In the genomic region with DNA sequence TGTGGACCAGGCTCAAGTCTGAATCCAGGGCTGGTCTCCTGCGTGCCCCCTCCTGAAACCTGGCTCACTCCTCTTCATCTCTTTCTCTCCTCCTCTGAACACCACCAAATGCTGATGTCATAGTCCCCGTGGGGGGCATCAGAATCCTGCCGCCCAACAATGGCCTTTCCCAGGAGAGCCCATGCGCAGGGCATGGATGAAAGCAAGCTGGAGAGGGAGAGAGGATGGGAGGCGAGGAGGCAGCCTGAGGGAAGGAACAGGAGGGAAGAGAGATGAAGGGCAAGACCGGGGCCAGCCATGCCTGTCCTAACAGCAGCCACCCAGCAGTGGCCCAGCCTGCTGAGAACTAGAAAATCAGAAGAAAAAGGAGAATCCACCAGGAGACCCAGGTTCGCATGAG, we compare ENCODE assay signal across 20 cellular contexts. TPM values are rescaled to one million over a fixed set of nuclear protein-coding genes. Genes with fewer than 3 reads are reported as not detected.
DNase-seq lines count a peak whose midpoint lies in the region; ATAC-seq and TF ChIP-seq lines count a peak whose summit lies in the region.
"Had no signal": no experiment of that assay in that cellular context is flagged by ENCODE, and none has a peak within 500 bp of the region (broad histone marks: within the 10 kb centered on the region; RNA-seq: fewer than 3 reads in every experiment).

No MANE protein-coding gene starts in this region.

- H3K4me3 Mint-ChIP-seq in H9 (no peak overlapping the region), neural progenitor cell (no peak overlapping the region)
- H3K4me3 Mint-ChIP-seq: CD14-positive monocyte; CD4-positive, alpha-beta T cell; CD8-positive, alpha-beta memory T cell had no signal

- H3K9me3 Mint-ChIP-seq in H9 (no peaks in the 10 kb centered on the region), neural progenitor cell (no peaks in the 10 kb centered on the region)
- H3K9me3 Mint-ChIP-seq: CD14-positive monocyte; CD4-positive, alpha-beta T cell; CD8-positive, alpha-beta memory T cell had no signal

- no peak overlapping the region for H3T11ph ChIP-seq in H9 (ENCODE audit: low read length)

- H3K9me3 ChIP-seq in H9 (ENCODE audit: control insufficient read depth, low read depth, low read length) = no peaks in the 10 kb centered on the region
- H3K9me3 ChIP-seq in neural progenitor cell (ENCODE audit: low read depth) = no peaks in the 10 kb centered on the region
- H3K9me3 ChIP-seq: BE2C; BLaER1 treated with 17β-estradiol and CSF1 and Interleukin-3, amounts not matched to agents 10 nM and 100 nM; HAP-1 had no signal

- H4K20me1 ChIP-seq in H9 (ENCODE audit: control insufficient read depth, insufficient read depth, insufficient read length) (no peaks in the 10 kb centered on the region), neural progenitor cell (ENCODE audit: low read depth) (no peaks in the 10 kb centered on the region)
- H4K20me1 ChIP-seq: BLaER1 treated with 17β-estradiol and CSF1 and Interleukin-3, amounts not matched to agents 10 nM and 100 nM had no signal

- no peak overlapping the region for H3K27ac ChIP-seq in H9 (ENCODE audit: insufficient read length, low read depth, low read length)
- no peak overlapping the region for H3K27ac ChIP-seq in neural progenitor cell
- H3K27ac ChIP-seq: 22Rv1; BLaER1 treated with 17β-estradiol and CSF1 and Interleukin-3, amounts not matched to agents 10 nM and 100 nM had no signal

- H3K18ac ChIP-seq in H9 (ENCODE audit: insufficient read length, low read depth, low read length) = no peak overlapping the region

- peak; percentile 66 for DNase-seq in NCI-H345 (lab: John Stamatoyannopoulos, UW)
- no peak for DNase-seq in NCI-H345 treated with DMSO at 0.1 percent for 48 hours (lab: John Stamatoyannopoulos, UW; ENCODE audit: unreplicated experiment)
- DNase-seq in H9 = no peak
- no peak for DNase-seq in neural progenitor cell (ENCODE audit: low spot score)
- no peak for DNase-seq in AG08395 (ENCODE audit: low spot score)
- DNase-seq: AML-193; BE2C; CD4-positive, alpha-beta T cell; CD8-positive, alpha-beta memory T cell; DMS 273 treated with DMSO at 0.1 percent for 48 hours; DMS79; EL; GF-D8 had no signal

- H2BK15ac ChIP-seq in H9 (ENCODE audit: low read depth, low read length) = no peak overlapping the region

- no peaks in the 10 kb centered on the region for H3K23me2 ChIP-seq in H9 (ENCODE audit: insufficient read length, low read depth, low read length, poor library complexity, severe bottlenecking)

- no peak overlapping the region for H3K23ac ChIP-seq in H9 (ENCODE audit: insufficient read length, low read depth, low read length)

- H3K79me2 ChIP-seq in H9 (ENCODE audit: insufficient read depth, low read length) (no peaks in the 10 kb centered on the region), neural progenitor cell (ENCODE audit: low read depth) (no peaks in the 10 kb centered on the region)

- H3K4me3 ChIP-seq in neural progenitor cell = no peak overlapping the region
- H3K4me3 ChIP-seq: BLaER1 treated with 17β-estradiol and CSF1 and Interleukin-3, amounts not matched to agents 10 nM and 100 nM; HAP-1 had no signal

- H3K36me3 Mint-ChIP-seq in H9 (ENCODE audit: insufficient read depth in 1 of 3, low read depth in 3 of 3) (no peaks in the 10 kb centered on the region), neural progenitor cell (no peaks in the 10 kb centered on the region)
- H3K36me3 Mint-ChIP-seq: CD14-positive monocyte; CD8-positive, alpha-beta memory T cell had no signal

- H3K27ac Mint-ChIP-seq in H9 (peak overlapping the region in 2 of 3 experiments; percentile 9 to 89; a peak in 1 of 7 replicates), neural progenitor cell (no peak overlapping the region)
- H3K27ac Mint-ChIP-seq: CD4-positive, alpha-beta T cell had no signal

- H3K27me3 ChIP-seq in H9 (ENCODE audit: insufficient read depth, low read length) (no peaks in the 10 kb centered on the region), neural progenitor cell (no peaks in the 10 kb centered on the region)
- H3K27me3 ChIP-seq: BE2C; BLaER1 treated with 17β-estradiol and CSF1 and Interleukin-3, amounts not matched to agents 10 nM and 100 nM had no signal

- no peak overlapping the region for H2BK120ac ChIP-seq in H9 (ENCODE audit: low read depth, low read length, poor library complexity, severe bottlenecking)

- H3K56ac ChIP-seq in H9 (ENCODE audit: insufficient read length, low read depth, low read length) = no peak overlapping the region

- no peaks in the 10 kb centered on the region for H3K79me1 ChIP-seq in H9 (ENCODE audit: insufficient read depth, low read depth, low read length, poor library complexity, severe bottlenecking)

- H3K4me1 Mint-ChIP-seq in H9 (peaks cover 18 to 25% of the 10 kb centered on the region in 2 experiments), neural progenitor cell (peaks cover 11% of the 10 kb centered on the region)

- no peak overlapping the region for H3K9ac ChIP-seq in H9 (ENCODE audit: extremely low read depth, insufficient read length, low read length)
- no peak overlapping the region for H3K9ac ChIP-seq in neural progenitor cell
- H3K9ac ChIP-seq: BLaER1 treated with 17β-estradiol and CSF1 and Interleukin-3, amounts not matched to agents 10 nM and 100 nM had no signal

- H4K8ac ChIP-seq in H9 (replicated peaks; ENCODE audit: insufficient read length, low read depth, low read length) = no peak overlapping the region

- no peak overlapping the region for H4K5ac ChIP-seq in H9 (ENCODE audit: insufficient read length, low read depth, low read length)

- no peak overlapping the region for H2BK12ac ChIP-seq in H9 (ENCODE audit: insufficient read length, low read depth, low read length)

- no peak for TF ChIP-seq CTCF in H9 (conservative IDR thresholded peaks at IDR 0.05)
- no peak for TF ChIP-seq CTCF in neural progenitor cell (IDR thresholded peaks at IDR 0.05)

- no peak overlapping the region for H2BK5ac ChIP-seq in H9 (ENCODE audit: insufficient read length, low read length)

- no peak for ATAC-seq in HG03039 (IDR thresholded peaks at IDR 0.05; ENCODE audit: unreplicated experiment)

- peaks cover 2% of the 10 kb centered on the region for H3K27me3 Mint-ChIP-seq in H9 (ENCODE audit: low read depth)
- peaks cover 5% of the 10 kb centered on the region for H3K27me3 Mint-ChIP-seq in neural progenitor cell (ENCODE audit: insufficient read depth, low read depth)

- H3K4ac ChIP-seq in H9 (ENCODE audit: low read depth, low read length) = no peak overlapping the region

- no peak overlapping the region for H3K14ac ChIP-seq in H9 (ENCODE audit: insufficient read depth, low read length)

- H3F3A ChIP-seq in neural progenitor cell (ENCODE audit: low read depth) = no peaks in the 10 kb centered on the region

- no peaks in the 10 kb centered on the region for H3K36me3 ChIP-seq in neural progenitor cell
- H3K36me3 ChIP-seq: BE2C; BLaER1 treated with 17β-estradiol and CSF1 and Interleukin-3, amounts not matched to agents 10 nM and 100 nM; HAP-1 had no signal

- no peak overlapping the region for H4K91ac ChIP-seq in H9 (ENCODE audit: insufficient read length, low read depth, low read length)

- H3K4me1 ChIP-seq in H9 (ENCODE audit: insufficient read depth, low read length) (peaks cover 4% of the 10 kb centered on the region; the same call in 1 of the 2 replicates), neural progenitor cell (peaks cover 10% of the 10 kb centered on the region)

- H2AK5ac ChIP-seq in H9 (ENCODE audit: insufficient read length, low read length) = no peak overlapping the region

- H3K4me2 ChIP-seq in H9 (ENCODE audit: insufficient read depth, insufficient read length, low read length) = no peak overlapping the region
- H3K4me2 ChIP-seq in neural progenitor cell = no peak overlapping the region
- H3K4me2 ChIP-seq: BLaER1 treated with 17β-estradiol and CSF1 and Interleukin-3, amounts not matched to agents 10 nM and 100 nM had no signal

- no peak overlapping the region for H2AFZ ChIP-seq in H9 (ENCODE audit: low read length)
- H2AFZ ChIP-seq in neural progenitor cell (replicated peaks) = peak overlapping the region; percentile 26

- H2BK20ac ChIP-seq in H9 (ENCODE audit: low read depth, low read length, poor library complexity, severe bottlenecking) = no peak overlapping the region

- WGBS in H9 (ENCODE audit: extremely low coverage, insufficient read length, low lambda C conversion rate) = no CpG with 5 or more reads among the region's 7 CpGs

RNA-seq across cellular contexts. Expression of gene LPIN1, which starts 22.3 kb away (rescaled TPM):
- 3.6 and 4.4 TPM in 2 replicates for total RNA-seq in H9 (2021)
- 18.0 and 22.9 TPM in 2 replicates for total RNA-seq in neural progenitor cell (ENCODE audit: low replicate concordance)

RNA-seq across cellular contexts. Expression of gene NTSR2, which starts 54.2 kb away (rescaled TPM):
- total RNA-seq in H9 (2021) = not detected in 2 replicates
- total RNA-seq in neural progenitor cell (ENCODE audit: low replicate concordance) = not detected in 2 replicates
- total RNA-seq: CD4-positive, alpha-beta T cell; CD8-positive, alpha-beta memory T cell; G401; H4 had no signal
